In the genomic region with DNA sequence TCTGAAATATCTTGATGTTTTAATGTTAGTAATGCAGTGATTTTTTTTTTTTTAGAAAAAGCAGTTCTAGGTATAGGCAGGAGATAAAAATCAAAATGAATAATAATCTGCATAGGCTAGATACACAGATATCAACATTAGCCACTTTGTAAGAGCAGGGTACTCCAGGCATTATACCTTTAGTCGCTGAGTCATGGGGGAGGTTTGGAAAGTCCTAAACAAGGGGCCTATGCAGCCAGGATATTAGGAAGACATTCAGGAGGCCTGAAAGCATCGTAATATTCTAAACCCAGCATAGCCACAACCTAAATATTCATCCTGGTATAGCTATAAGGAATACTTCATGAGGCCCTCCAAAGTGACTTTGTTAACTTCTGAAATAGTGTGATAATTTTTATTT, we compare ENCODE assay signal across 28 cellular contexts.
DNase-seq lines count a peak whose midpoint lies in the region; ATAC-seq and TF ChIP-seq lines count a peak whose summit lies in the region.
"Had no signal": no experiment of that assay in that cellular context is flagged by ENCODE, and none has a peak within 500 bp of the region (broad histone marks: within the 10 kb centered on the region; RNA-seq: fewer than 3 reads in every experiment).

No MANE protein-coding gene starts in this region.

- DNase-seq in natural killer cell treated with Interleukin-12 subunit alpha and Interleukin-12 subunit beta and Interleukin-15 and Interleukin-18, amount 100 ng/mL, for 72 hours (ENCODE audit: low spot score) = no peak
- DNase-seq in natural killer cell (no peak), RPMI7951 (ENCODE audit: low read depth) (peak; percentile 26), fibroblast of lung (ENCODE audit: low read depth in 2 of 2) (peak in 1 of 2 donors; percentile 37), nephron progenitor cell (no peak)
- DNase-seq: activated CD8-positive, alpha-beta memory T cell treated with anti-CD3 and anti-CD28 coated beads for 24 hours; activated T-cell treated with anti-CD3 and anti-CD28 coated beads, Interleukin-2, amount 50 U/mL, for 48 hours; caudate nucleus; DND-41; MM.1S; naive thymus-derived CD8-positive, alpha-beta T cell; NCI-H1436; NCI-H510A; ovary; stimulated activated CD4-positive, alpha-beta T cell treated with anti-CD3 and anti-CD28 coated beads, Interleukin-12 subunit alpha, Interleukin-12 subunit beta, amount 100 ng/mL, for 4 hours; stimulated activated CD4-positive, alpha-beta T cell treated with anti-CD3 and anti-CD28 coated beads, Interleukin-4, amount 100 ng/mL, for 4 hours; stimulated activated naive CD4-positive, alpha-beta T cell treated with Interleukin-2 at 50 U/mL for 16 hours; uterus had no signal

- no peaks in the 10 kb centered on the region for H3K27me3 Mint-ChIP-seq in natural killer cell treated with Interleukin-12 subunit alpha and Interleukin-12 subunit beta and Interleukin-15 and Interleukin-18, amount 100 ng/mL, for 72 hours
- no peaks in the 10 kb centered on the region for H3K27me3 Mint-ChIP-seq in natural killer cell (ENCODE audit: low read depth in 2 of 2)
- no peaks in the 10 kb centered on the region for H3K27me3 Mint-ChIP-seq in nephron progenitor cell (ENCODE audit: low read depth, poor library complexity)
- H3K27me3 Mint-ChIP-seq: dendritic cell treated with granulocyte-macrophage colony-stimulating factor and Interleukin-4, amounts not matched to agents 40 ng/mL and 50 ng/mL, for 4 days had no signal

- peak overlapping the region; percentile 46 for H3K4me2 ChIP-seq in fibroblast of lung (ENCODE audit: extremely low read depth, insufficient read depth, low read length)
- H3K4me2 ChIP-seq: BLaER1 had no signal

- H3K9me3 ChIP-seq in fibroblast of lung (ENCODE audit: control insufficient read depth, insufficient read depth, low read depth, low read length) = no peaks in the 10 kb centered on the region
- H3K9me3 ChIP-seq: BLaER1, ovary, thoracic aorta, uterus had no signal

- no peak overlapping the region for H3K4me3 ChIP-seq in fibroblast of lung (replicated peaks in 1 of 4; ENCODE audit: control extremely low read depth in 1 of 4, insufficient read depth in 1 of 4, low read depth in 3 of 4, low read length in 4 of 4)
- H3K4me3 ChIP-seq: BLaER1, ovary, thoracic aorta, uterus had no signal

- no peak for ATAC-seq in natural killer cell treated with Interleukin-12 subunit alpha and Interleukin-12 subunit beta and Interleukin-15 and Interleukin-18, amount 100 ng/mL, for 72 hours
- no peak for ATAC-seq in natural killer cell
- no peak for ATAC-seq in GM21423 (IDR thresholded peaks at IDR 0.05; ENCODE audit: unreplicated experiment)
- ATAC-seq in GM18868 (IDR thresholded peaks at IDR 0.05; ENCODE audit: unreplicated experiment) = no peak
- no peak for ATAC-seq in GM21515 (IDR thresholded peaks at IDR 0.05; ENCODE audit: unreplicated experiment)
- ATAC-seq: naive thymus-derived CD8-positive, alpha-beta T cell had no signal

- no peak overlapping the region for H3K27ac ChIP-seq in fibroblast of lung (ENCODE audit: insufficient read depth, low read length)
- H3K27ac ChIP-seq: BLaER1, ovary, thoracic aorta, uterus had no signal

- H4K20me1 ChIP-seq in fibroblast of lung (ENCODE audit: control insufficient read depth, extremely low read depth, insufficient read depth, low read length) = no peaks in the 10 kb centered on the region
- H4K20me1 ChIP-seq: BLaER1 had no signal

- intact Hi-C loops in natural killer cell (cut with micrococcal nuclease) = no loop called here

- H3K27ac Mint-ChIP-seq in natural killer cell treated with Interleukin-12 subunit alpha and Interleukin-12 subunit beta and Interleukin-15 and Interleukin-18, amount 100 ng/mL, for 72 hours = peak overlapping the region in 1 of 2 donors; percentile 90
- H3K27ac Mint-ChIP-seq in natural killer cell = no peak overlapping the region
- H3K27ac Mint-ChIP-seq in nephron progenitor cell = no peak overlapping the region
- H3K27ac Mint-ChIP-seq: activated naive CD4-positive, alpha-beta T cell treated with anti-CD3 and anti-CD28 coated beads, Interleukin-2, amount 50 U/mL, for 24 hours; dendritic cell treated with granulocyte-macrophage colony-stimulating factor and Interleukin-4, amounts not matched to agents 40 ng/mL and 50 ng/mL, for 4 days; IgD-negative memory B cell; mesothelial cell of epicardium; naive thymus-derived CD8-positive, alpha-beta T cell had no signal

- H3K79me2 ChIP-seq in fibroblast of lung (ENCODE audit: control insufficient read depth, insufficient read depth, low read length) = no peaks in the 10 kb centered on the region

- H3K9me3 Mint-ChIP-seq in natural killer cell treated with Interleukin-12 subunit alpha and Interleukin-12 subunit beta and Interleukin-15 and Interleukin-18, amount 100 ng/mL, for 72 hours = no peaks in the 10 kb centered on the region
- H3K9me3 Mint-ChIP-seq in natural killer cell (peaks cover 0 to 7% of the 10 kb centered on the region in 2 donors), nephron progenitor cell (peaks cover 1% of the 10 kb centered on the region)
- H3K9me3 Mint-ChIP-seq: activated naive CD4-positive, alpha-beta T cell treated with anti-CD3 and anti-CD28 coated beads, Interleukin-2, amount 50 U/mL, for 24 hours; dendritic cell treated with granulocyte-macrophage colony-stimulating factor and Interleukin-4, amounts not matched to agents 40 ng/mL and 50 ng/mL, for 4 days; IgD-negative memory B cell; mesothelial cell of epicardium; naive thymus-derived CD8-positive, alpha-beta T cell; T-helper 1 cell treated with Interleukin-12 subunit alpha and Interleukin-12 subunit beta and Interleukin-4 antibody, amounts not matched to agents 30 μg/mL and 1 μg/mL, for 36 hours had no signal

- peaks cover 6 to 15% of the 10 kb centered on the region in 2 donors for H3K4me1 Mint-ChIP-seq in natural killer cell treated with Interleukin-12 subunit alpha and Interleukin-12 subunit beta and Interleukin-15 and Interleukin-18, amount 100 ng/mL, for 72 hours (ENCODE audit: low read depth in 2 of 2)
- no peaks in the 10 kb centered on the region for H3K4me1 Mint-ChIP-seq in natural killer cell
- peaks cover 9% of the 10 kb centered on the region for H3K4me1 Mint-ChIP-seq in nephron progenitor cell
- H3K4me1 Mint-ChIP-seq: activated naive CD4-positive, alpha-beta T cell treated with anti-CD3 and anti-CD28 coated beads, Interleukin-2, amount 50 U/mL, for 24 hours had no signal

- no peaks in the 10 kb centered on the region for H3K27me3 ChIP-seq in fibroblast of lung (ENCODE audit: control insufficient read depth, insufficient read depth, low read length)
- H3K27me3 ChIP-seq: BLaER1, ovary, uterus had no signal

- H3K36me3 Mint-ChIP-seq in natural killer cell treated with Interleukin-12 subunit alpha and Interleukin-12 subunit beta and Interleukin-15 and Interleukin-18, amount 100 ng/mL, for 72 hours = no peaks in the 10 kb centered on the region
- H3K36me3 Mint-ChIP-seq in natural killer cell (no peaks in the 10 kb centered on the region), nephron progenitor cell (ENCODE audit: low read depth) (peaks cover 2% of the 10 kb centered on the region)
- H3K36me3 Mint-ChIP-seq: activated naive CD4-positive, alpha-beta T cell treated with anti-CD3 and anti-CD28 coated beads, Interleukin-2, amount 50 U/mL, for 24 hours; IgD-negative memory B cell; mesothelial cell of epicardium; naive thymus-derived CD8-positive, alpha-beta T cell had no signal

- H3K36me3 ChIP-seq in fibroblast of lung (ENCODE audit: control insufficient read depth, insufficient read depth, low read length) = no peaks in the 10 kb centered on the region
- H3K36me3 ChIP-seq: BLaER1, ovary, thoracic aorta, uterus had no signal

- peak overlapping the region; percentile 78 for H3K4me3 Mint-ChIP-seq in natural killer cell treated with Interleukin-12 subunit alpha and Interleukin-12 subunit beta and Interleukin-15 and Interleukin-18, amount 100 ng/mL, for 72 hours
- H3K4me3 Mint-ChIP-seq in natural killer cell (no peak overlapping the region), nephron progenitor cell (no peak overlapping the region)
- H3K4me3 Mint-ChIP-seq: activated naive CD4-positive, alpha-beta T cell treated with anti-CD3 and anti-CD28 coated beads, Interleukin-2, amount 50 U/mL, for 24 hours; dendritic cell treated with granulocyte-macrophage colony-stimulating factor and Interleukin-4, amounts not matched to agents 40 ng/mL and 50 ng/mL, for 4 days; IgD-negative memory B cell; mesothelial cell of epicardium; naive thymus-derived CD8-positive, alpha-beta T cell; T-helper 1 cell treated with Interleukin-12 subunit alpha and Interleukin-12 subunit beta and Interleukin-4 antibody, amounts not matched to agents 30 μg/mL and 1 μg/mL, for 36 hours had no signal

- H3K9ac ChIP-seq in fibroblast of lung (ENCODE audit: insufficient read depth, low read length) = no peak overlapping the region
- H3K9ac ChIP-seq: BLaER1 had no signal

- H2AFZ ChIP-seq in fibroblast of lung (ENCODE audit: low read length) = no peak overlapping the region

- peaks cover 12% of the 10 kb centered on the region for H3K4me1 ChIP-seq in fibroblast of lung (ENCODE audit: control insufficient read depth, extremely low read depth, insufficient read depth, low read length)
- H3K4me1 ChIP-seq: BLaER1, uterus had no signal

- TF ChIP-seq CTCF in natural killer cell (IDR thresholded peaks at IDR 0.05) (no peak), fibroblast of lung (conservative IDR thresholded peaks at IDR 0.05 in 1 of 2, IDR thresholded peaks at IDR 0.05 in 1 of 2; ENCODE audit: low read depth in 1 of 2, low read length in 2 of 2) (no peak), nephron progenitor cell (IDR thresholded peaks at IDR 0.05) (no peak)
